ENCODE assay signal across 10 cellular contexts in genomic region chr22:37225481-37225880, GRCh38. TPM values are rescaled to one million over a fixed set of nuclear protein-coding genes. Genes with fewer than 3 reads are reported as not detected.
A peak's percentile ranks its signal among the peaks of the same experiment; 100 is the strongest.
DNase-seq lines count a peak whose midpoint lies in the region; ATAC-seq and TF ChIP-seq lines count a peak whose summit lies in the region.
"Had no signal": no experiment of that assay in that cellular context is flagged by ENCODE, and none has a peak within 500 bp of the region (broad histone marks: within the 10 kb centered on the region; RNA-seq: fewer than 3 reads in every experiment).

No MANE protein-coding gene starts in this region.

- no peak overlapping the region for H3K9ac ChIP-seq in OCI-LY1 (ENCODE audit: low read length)

- no peaks in the 10 kb centered on the region for H4K20me1 ChIP-seq in OCI-LY1 (ENCODE audit: insufficient read depth, low read length)

- peaks cover 13% of the 10 kb centered on the region for H3K27me3 Mint-ChIP-seq in chondrocyte (ENCODE audit: low read depth)

- no peaks in the 10 kb centered on the region for H3K9me3 Mint-ChIP-seq in chondrocyte (ENCODE audit: low read depth)

- peaks cover 66% of the 10 kb centered on the region for H3K36me3 ChIP-seq in OCI-LY1 (ENCODE audit: insufficient read depth, low read length)
- H3K36me3 ChIP-seq: gastroesophageal sphincter had no signal

- 39 to 55% methylated on average over 8 of the region's 8 CpGs for WGBS in lower leg skin, 2 donors

- peaks cover 25% of the 10 kb centered on the region for H3K4me1 ChIP-seq in OCI-LY1 (ENCODE audit: insufficient read depth, low read length, severe bottlenecking)

- H2AFZ ChIP-seq in OCI-LY1 (ENCODE audit: low read length) = no peak overlapping the region

- no peaks in the 10 kb centered on the region for H3K9me2 ChIP-seq in OCI-LY1 (ENCODE audit: low read depth, low read length)

- peaks cover 23% of the 10 kb centered on the region for H3K4me1 Mint-ChIP-seq in chondrocyte (ENCODE audit: low read depth)

- TF ChIP-seq CTCF in OCI-LY1 (IDR thresholded peaks at IDR 0.05; ENCODE audit: low read length) (peak; percentile 32; the same call in 1 of the 2 replicates), chondrocyte (IDR thresholded peaks at IDR 0.05) (peak; percentile 47), lower leg skin (IDR thresholded peaks at IDR 0.05) (no peak)

- peak; percentile 8 for DNase-seq in stimulated activated CD4-positive, alpha-beta T cell treated with anti-CD3 and anti-CD28 coated beads, Interleukin-15, amount 100 ng/mL, for 24 hours
- no peak for DNase-seq in stimulated activated CD4-positive, alpha-beta T cell treated with anti-CD3 and anti-CD28 coated beads, Interleukin-12 subunit alpha, Interleukin-12 subunit beta, amount 100 ng/mL, for 4 hours
- no peak for DNase-seq in chondrocyte (ENCODE audit: low spot score)
- DNase-seq in lower leg skin (ENCODE audit: low spot score in 2 of 2) = no peak
- DNase-seq in posterior cingulate gyrus = no peak
- DNase-seq: NCI-H187 had no signal

- intact Hi-C loops in lower leg skin (cut with DNase I; ENCODE audit: low total_unique reads) = no loop called here
- intact Hi-C loops in posterior cingulate gyrus (cut with DNase I) = no loop called here

- H3F3A ChIP-seq in OCI-LY1 (ENCODE audit: insufficient read depth, low read length) = 0 out of 2 replicates have a peak, but pooled peaks cover 4% of the 10 kb centered on the region

- H3K4me2 ChIP-seq in OCI-LY1 (ENCODE audit: low read length) = no peak overlapping the region

- no peak overlapping the region for H3K27ac Mint-ChIP-seq in chondrocyte (ENCODE audit: unreplicated experiment)

- TF ChIP-seq POLR2A in lower leg skin (IDR thresholded peaks at IDR 0.05) = no peak

- H3K4me3 ChIP-seq in OCI-LY1 (ENCODE audit: low read depth, low read length, poor library complexity, severe bottlenecking) (no peak overlapping the region), lower leg skin (ENCODE audit: low read depth, poor library complexity, severe bottlenecking) (no peak overlapping the region)
- H3K4me3 ChIP-seq: gastroesophageal sphincter had no signal

- H3K4me3 Mint-ChIP-seq in chondrocyte (ENCODE audit: unreplicated experiment) = no peak overlapping the region

- H3K27me3 ChIP-seq in OCI-LY1 (ENCODE audit: insufficient read depth, low read length) = no peaks in the 10 kb centered on the region

- H3K27ac ChIP-seq in OCI-LY1 (ENCODE audit: low read depth, low read length, poor library complexity, severe bottlenecking) = no peak overlapping the region
- H3K27ac ChIP-seq: gastroesophageal sphincter had no signal

- H3K79me2 ChIP-seq in OCI-LY1 (ENCODE audit: insufficient read depth, low read length) = no peaks in the 10 kb centered on the region

- H3K9me3 ChIP-seq in OCI-LY1 (ENCODE audit: low read length) = peaks cover 4% of the 10 kb centered on the region; the same call in 1 of the 2 replicates
- H3K9me3 ChIP-seq: gastroesophageal sphincter had no signal

- H3K36me3 Mint-ChIP-seq in chondrocyte (ENCODE audit: low read depth) = no peaks in the 10 kb centered on the region

- ATAC-seq in GM18502 (IDR thresholded peaks at IDR 0.05; ENCODE audit: poor library complexity, unreplicated experiment) = no peak
- ATAC-seq in GM19452 (IDR thresholded peaks at IDR 0.05; ENCODE audit: unreplicated experiment) = no peak
- ATAC-seq: gastroesophageal sphincter had no signal

RNA-seq across cellular contexts. Expression of gene SSTR3, which starts 13.2 kb away (rescaled TPM):
- total RNA-seq in chondrocyte (not detected in 3 replicates), lower leg skin (not detected)
- total RNA-seq: gastroesophageal sphincter had no signal

RNA-seq across cellular contexts. Expression of gene RAC2, which starts 18.6 kb away (rescaled TPM):
- total RNA-seq in chondrocyte (0.20 TPM in 1 of 3 replicates, not detected in the others), lower leg skin (1 to 10 TPM; 2.6 to 8.6 (median 6.7) TPM)

RNA-seq across cellular contexts. Expression of gene C1QTNF6, which starts 37.4 kb away (rescaled TPM):
- total RNA-seq in chondrocyte = 11.3 to 27.7 TPM (median 14.6 TPM) in 3 replicates
- 1 to 10 TPM in 3 of 4 donors, under 1 TPM in 1; 0.81 to 8.9 (median 2.1) TPM for total RNA-seq in lower leg skin

RNA-seq across cellular contexts. Expression of gene CYTH4, which starts 56.8 kb away (rescaled TPM):
- total RNA-seq in chondrocyte = not detected in 3 replicates
- total RNA-seq in lower leg skin = 10 to 100 TPM in 1 of 4 donors, 1 to 10 TPM in 3; 1.4 to 13.1 (median 3.0) TPM

Comparison
In these comparisons a context has a peak if more than half of its experiments do, and no peak if none do; other contexts are left out.
1. CTCF ChIP-seq: peak in OCI-LY1 (single experiment) and chondrocyte (single experiment); none in lower leg skin (0 of 3).